In genomic region chr6:149460249-149460648, GRCh38 we compare ENCODE assay signal across 1 cellular context. TPM values are rescaled to one million over a fixed set of nuclear protein-coding genes. Genes with fewer than 3 reads are reported as not detected.
"Had no signal": no experiment of that assay in that cellular context is flagged by ENCODE, and none has a peak within 500 bp of the region (broad histone marks: within the 10 kb centered on the region; RNA-seq: fewer than 3 reads in every experiment).

No MANE protein-coding gene starts in this region.

RNA-seq across cellular contexts. Expression of gene ZC3H12D, which starts 24.6 kb away (rescaled TPM):
- total RNA-seq: SJSA1 had no signal
